Comparison of ENCODE assay signal across 9 cellular contexts in the genomic region with DNA sequence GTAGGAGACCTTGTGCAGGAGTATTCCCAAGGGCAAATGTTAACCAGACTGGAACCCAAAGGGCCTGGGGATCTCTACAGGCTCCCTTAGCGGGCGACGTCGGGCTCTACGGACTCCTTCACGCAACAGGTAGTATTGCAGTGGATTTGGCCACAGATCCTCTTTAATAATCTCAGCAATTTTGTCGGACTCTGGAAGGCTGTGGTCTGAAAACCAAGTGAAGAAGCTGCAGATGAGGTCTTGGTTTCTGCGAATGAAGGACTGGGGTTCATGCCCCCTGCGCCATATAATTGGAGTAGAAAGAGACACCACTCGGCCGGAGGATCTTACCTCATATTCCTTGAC. TPM values are rescaled to one million over a fixed set of nuclear protein-coding genes. Genes with fewer than 3 reads are reported as not detected.
DNase-seq lines count a peak whose midpoint lies in the region; ATAC-seq, FAIRE-seq and TF ChIP-seq lines count a peak whose summit lies in the region.
"Had no signal": no experiment of that assay in that cellular context is flagged by ENCODE, and none has a peak within 500 bp of the region (broad histone marks: within the 10 kb centered on the region; RNA-seq: fewer than 3 reads in every experiment).

No MANE protein-coding gene starts in this region.

- H3K9ac ChIP-seq in keratinocyte (ENCODE audit: control insufficient read depth, extremely low read depth, insufficient read depth, low read length), result peak overlapping the region; percentile 98

- H3K27ac ChIP-seq in keratinocyte (ENCODE audit: control insufficient read depth, insufficient read depth, low read length), result peak overlapping the region; percentile 97
- peak overlapping the region; percentile 91 for H3K27ac ChIP-seq in substantia nigra (ENCODE audit: low read depth, low read length, poor library complexity, severe bottlenecking)

- H3K4me3 Mint-ChIP-seq in T-helper 1 cell treated with Interleukin-12 subunit alpha and Interleukin-12 subunit beta and Interleukin-4 antibody, amounts not matched to agents 30 μg/mL and 1 μg/mL, for 36 hours, result peak overlapping the region; percentile 97

- intact Hi-C loops in head of caudate nucleus (cut with DNase I), result loop anchor here (5.0 kb wide), 1 partner anchor 284 kb away; no protein-coding TSS in a partner anchor

- H3K27me3 ChIP-seq in keratinocyte (ENCODE audit: control insufficient read depth, extremely low read depth, insufficient read depth, low read length), result no peaks in the 10 kb centered on the region

- H3K4me1 Mint-ChIP-seq in T-helper 1 cell treated with Interleukin-12 subunit alpha and Interleukin-12 subunit beta and Interleukin-4 antibody, amounts not matched to agents 30 μg/mL and 1 μg/mL, for 36 hours (ENCODE audit: low read depth), result peaks cover 42% of the 10 kb centered on the region

- peak overlapping the region; percentile 83 for H3K4me2 ChIP-seq in keratinocyte (ENCODE audit: control insufficient read depth, extremely low read depth, insufficient read depth, low read depth, low read length)

- DNase-seq in T-helper 1 cell (no peak), keratinocyte (ENCODE audit: low read depth, low spot score) (no peak), substantia nigra (lab: John Stamatoyannopoulos, UW) (no peak), HEK293T (ENCODE audit: extremely low spot score) (no peak), head of caudate nucleus (no peak), foreskin melanocyte (no peak)
- no peak for DNase-seq in activated naive CD4-positive, alpha-beta T cell treated with anti-CD3 and anti-CD28 coated beads, Interleukin-2, amount 50 U/mL, for 72 hours (ENCODE audit: low spot score in 2 of 2)

- peaks cover 49% of the 10 kb centered on the region for H3K79me2 ChIP-seq in keratinocyte (ENCODE audit: control insufficient read depth, insufficient read depth, low read length)

- FAIRE-seq in keratinocyte (lab: Jason Lieb, UNC), result no peak
- FAIRE-seq: endometrium had no signal

- peaks cover 3% of the 10 kb centered on the region for H3K27me3 Mint-ChIP-seq in T-helper 1 cell treated with Interleukin-12 subunit alpha and Interleukin-12 subunit beta and Interleukin-4 antibody, amounts not matched to agents 30 μg/mL and 1 μg/mL, for 36 hours (ENCODE audit: low read depth)

- no peaks in the 10 kb centered on the region for H3K9me1 ChIP-seq in keratinocyte (ENCODE audit: control insufficient read depth, extremely low read depth, insufficient read depth, low read length)

- H3K4me1 ChIP-seq in keratinocyte (ENCODE audit: control insufficient read depth, extremely low read depth, insufficient read depth, low read length), result peaks cover 15% of the 10 kb centered on the region

- peaks cover 35% of the 10 kb centered on the region for H3K36me3 Mint-ChIP-seq in T-helper 1 cell treated with Interleukin-12 subunit alpha and Interleukin-12 subunit beta and Interleukin-4 antibody, amounts not matched to agents 30 μg/mL and 1 μg/mL, for 36 hours (ENCODE audit: low read depth)
- H3K36me3 Mint-ChIP-seq in activated naive CD4-positive, alpha-beta T cell treated with anti-CD3 and anti-CD28 coated beads, Interleukin-2, amount 50 U/mL, for 72 hours, result peaks cover 37 to 39% of the 10 kb centered on the region in 2 donors

- peaks cover 3% of the 10 kb centered on the region for H4K20me1 ChIP-seq in keratinocyte (ENCODE audit: control insufficient read depth, extremely low read depth, insufficient read depth, low read length)

- H3K4me3 ChIP-seq in keratinocyte (ENCODE audit: control insufficient read depth in 2 of 3, extremely low read depth in 1 of 3, insufficient read depth in 2 of 3, low read depth in 1 of 3, low read length in 3 of 3), result peak overlapping the region; percentile 91 to 96 (median 93)

- no peak for ATAC-seq in activated naive CD4-positive, alpha-beta T cell treated with anti-CD3 and anti-CD28 coated beads, Interleukin-2, amount 50 U/mL, for 72 hours

- TF ChIP-seq CTCF in keratinocyte (optimal IDR thresholded peaks at IDR 0.05 in 1 of 3, IDR thresholded peaks at IDR 0.05 in 1 of 3, conservative IDR thresholded peaks at IDR 0.05 in 1 of 3; ENCODE audit: extremely low read depth in 1 of 3, insufficient read depth in 2 of 3, low read length in 3 of 3), result no peak

- peaks cover 3 to 7% of the 10 kb centered on the region in 2 experiments for H3K36me3 ChIP-seq in keratinocyte (ENCODE audit: control insufficient read depth in 2 of 2, extremely low read depth in 1 of 2, insufficient read depth in 2 of 2, low read length in 2 of 2)

- no peak overlapping the region for H2AFZ ChIP-seq in keratinocyte (ENCODE audit: control insufficient read depth, low read length)

- POLR2A ChIA-PET in HEK293T (lab: Yijun Ruan, JAX), result interaction anchor here (1.6 to 1.8 kb wide), 2 partner anchors 24 to 233 kb away, joined by 4 to 5 read pairs; partner anchors contain the start of gene CALHM5

- CTCF ChIA-PET in HEK293T (lab: Yijun Ruan, JAX), result interaction anchor here (1.1 to 4.6 kb wide), 4 partner anchors 10 to 254 kb away, joined by 3 to 29 read pairs (median 3); no protein-coding TSS in a partner anchor

- H3K27ac Mint-ChIP-seq in T-helper 1 cell treated with Interleukin-12 subunit alpha and Interleukin-12 subunit beta and Interleukin-4 antibody, amounts not matched to agents 30 μg/mL and 1 μg/mL, for 36 hours, result peak overlapping the region; percentile 97
- H3K27ac Mint-ChIP-seq in activated naive CD4-positive, alpha-beta T cell treated with anti-CD3 and anti-CD28 coated beads, Interleukin-2, amount 50 U/mL, for 72 hours, result peak overlapping the region; percentile 99 to 100

- no peaks in the 10 kb centered on the region for H3K9me3 Mint-ChIP-seq in T-helper 1 cell treated with Interleukin-12 subunit alpha and Interleukin-12 subunit beta and Interleukin-4 antibody, amounts not matched to agents 30 μg/mL and 1 μg/mL, for 36 hours
- no peaks in the 10 kb centered on the region for H3K9me3 Mint-ChIP-seq in activated naive CD4-positive, alpha-beta T cell treated with anti-CD3 and anti-CD28 coated beads, Interleukin-2, amount 50 U/mL, for 72 hours

- dilution Hi-C loops in keratinocyte (cut with MboI; ENCODE audit: extremely low pct_ligation_motif_present, low sequenced_read_pairs), result no loop called here

- no peaks in the 10 kb centered on the region for H3K9me3 ChIP-seq in keratinocyte (ENCODE audit: control insufficient read depth, low read depth, low read length)

TF ChIP-seq in HEK293T, 16 proteins besides CTCF, POLR2A, EP300 and RAD21:
- no peak for TF ChIP-seq FOXK2 (IDR thresholded peaks at IDR 0.05)
- TF ChIP-seq LEF1 (IDR thresholded peaks at IDR 0.05; ENCODE audit: borderline replicate concordance), result no peak
- no peak for TF ChIP-seq BHLHE40 (IDR thresholded peaks at IDR 0.05; ENCODE audit: borderline replicate concordance)
- TF ChIP-seq SP1 (IDR thresholded peaks at IDR 0.05), result no peak
- TF ChIP-seq SUZ12 (IDR thresholded peaks at IDR 0.05), result no peak
- TF ChIP-seq ARNT (IDR thresholded peaks at IDR 0.05), result no peak
- TF ChIP-seq L3MBTL2 (conservative IDR thresholded peaks at IDR 0.05), result no peak
- TF ChIP-seq ZNF384 (IDR thresholded peaks at IDR 0.05), result no peak
- no peak for TF ChIP-seq TARDBP (IDR thresholded peaks at IDR 0.05)
- no peak for TF ChIP-seq ELF4 (IDR thresholded peaks at IDR 0.05)
- no peak for TF ChIP-seq NFRKB (IDR thresholded peaks at IDR 0.05)
- no peak for TF ChIP-seq FOXA1 (IDR thresholded peaks at IDR 0.05)

RNA-seq across cellular contexts. Expression of gene TSPYL1, which starts 1.3 kb away (rescaled TPM):
- 10 to 100 TPM; 35.9 to 59.2 TPM for total RNA-seq in activated naive CD4-positive, alpha-beta T cell treated with anti-CD3 and anti-CD28 coated beads, Interleukin-2, amount 50 U/mL, for 72 hours
- 64.5 to 97.3 TPM (median 75.6 TPM) in 3 replicates for polyA plus RNA-seq in keratinocyte
- 33.1 TPM for polyA plus RNA-seq in keratinocyte (2011; ENCODE audit: low read depth)
- 54.2 and 77.6 TPM in 2 replicates for polyA plus RNA-seq in keratinocyte (2011; cell fraction: cytosol; rRNA removed)
- 85.3 and 92.0 TPM in 2 replicates for polyA plus RNA-seq in keratinocyte (2011; cell fraction: nucleus; rRNA removed)
- polyA plus RNA-seq in keratinocyte (2012; ENCODE audit: low replicate concordance), result 50.3 and 82.1 TPM in 2 replicates
- 67.5 to 171 TPM (median 169 TPM) in 3 replicates for polyA minus RNA-seq in keratinocyte
- 111 TPM for polyA minus RNA-seq in keratinocyte (2011; cell fraction: cytosol; rRNA and poly(A)+ RNA removed)
- polyA minus RNA-seq in keratinocyte (2011; cell fraction: nucleus; rRNA and poly(A)+ RNA removed), result 67.2 and 97.4 TPM in 2 replicates

RNA-seq across cellular contexts. Expression of gene TSPYL4, which starts 24.6 kb away (rescaled TPM):
- total RNA-seq in activated naive CD4-positive, alpha-beta T cell treated with anti-CD3 and anti-CD28 coated beads, Interleukin-2, amount 50 U/mL, for 72 hours, result 10 to 100 TPM in 1 of 2 donors, 1 to 10 TPM in 1; 6.1 to 13.2 TPM
- polyA plus RNA-seq in keratinocyte, result 6.2 to 8.3 TPM (median 8.1 TPM) in 3 replicates
- polyA plus RNA-seq in keratinocyte (2011; ENCODE audit: low read depth), result 1.3 TPM
- 2.7 and 3.9 TPM in 2 replicates for polyA plus RNA-seq in keratinocyte (2011; cell fraction: cytosol; rRNA removed)
- 22.1 and 23.0 TPM in 2 replicates for polyA plus RNA-seq in keratinocyte (2011; cell fraction: nucleus; rRNA removed)
- polyA plus RNA-seq in keratinocyte (2012; ENCODE audit: low replicate concordance), result 4.9 and 7.5 TPM in 2 replicates
- polyA minus RNA-seq in keratinocyte, result 3.6 to 9.1 TPM (median 7.6 TPM) in 3 replicates
- polyA minus RNA-seq in keratinocyte (2011; cell fraction: cytosol; rRNA and poly(A)+ RNA removed), result 3.5 TPM
- 4.2 and 5.7 TPM in 2 replicates for polyA minus RNA-seq in keratinocyte (2011; cell fraction: nucleus; rRNA and poly(A)+ RNA removed)
